17 cellular contexts compared by ENCODE assay signal in genomic region chr20:18256440-18257090, GRCh38. TPM values are rescaled to one million over a fixed set of nuclear protein-coding genes. Genes with fewer than 3 reads are reported as not detected.
A peak's percentile ranks its signal among the peaks of the same experiment; 100 is the strongest.
DNase-seq lines count a peak whose midpoint lies in the region; TF ChIP-seq lines count a peak whose summit lies in the region.
"Had no signal": no experiment of that assay in that cellular context is flagged by ENCODE, and none has a peak within 500 bp of the region (broad histone marks: within the 10 kb centered on the region; RNA-seq: fewer than 3 reads in every experiment).

No MANE protein-coding gene starts in this region.

- CTCF ChIA-PET in HEK293 (lab: Yijun Ruan, JAX): no interaction called here

- H3K79me2 ChIP-seq in neural cell (replicated peaks; ENCODE audit: insufficient read depth, low read length): no peaks in the 10 kb centered on the region

- H3K4me3 ChIP-seq in HEK293 (ENCODE audit: low read depth, low read length): no peak overlapping the region
- no peak overlapping the region for H3K4me3 ChIP-seq in neural cell (ENCODE audit: low read length)
- H3K4me3 ChIP-seq: Peyer's patch, SJSA1 had no signal

- no peaks in the 10 kb centered on the region for H3K9me3 ChIP-seq in HEK293 (ENCODE audit: control insufficient read depth, insufficient read depth, low read depth, low read length)
- no peaks in the 10 kb centered on the region for H3K9me3 ChIP-seq in neural cell (ENCODE audit: low read length)
- H3K9me3 ChIP-seq: Peyer's patch, SJSA1 had no signal

- H3K9me3 Mint-ChIP-seq in osteocyte (ENCODE audit: unreplicated experiment): no peaks in the 10 kb centered on the region
- H3K9me3 Mint-ChIP-seq: IgD-negative memory B cell had no signal

- POLR2A ChIA-PET in HEK293 (lab: Yijun Ruan, JAX): no interaction called here

- H3F3A ChIP-seq in neural cell (ENCODE audit: insufficient read depth, low read length, poor library complexity, severe bottlenecking): no peaks in the 10 kb centered on the region

- peaks cover 23% of the 10 kb centered on the region for H3K27me3 Mint-ChIP-seq in osteocyte (ENCODE audit: unreplicated experiment)
- H3K27me3 Mint-ChIP-seq: IgD-negative memory B cell had no signal

- H3K9ac ChIP-seq in neural cell (ENCODE audit: low read length): peak overlapping the region; percentile 12

- H3K36me3 Mint-ChIP-seq in osteocyte (ENCODE audit: unreplicated experiment): no peaks in the 10 kb centered on the region
- H3K36me3 Mint-ChIP-seq: CD14-positive monocyte, IgD-negative memory B cell had no signal

- H4K20me1 ChIP-seq in neural cell (ENCODE audit: insufficient read depth): no peaks in the 10 kb centered on the region

- TF ChIP-seq EP300 in neural cell (conservative IDR thresholded peaks at IDR 0.05; ENCODE audit: poor library complexity, severe bottlenecking): no peak

- no peaks in the 10 kb centered on the region for H3K4me1 Mint-ChIP-seq in osteocyte (ENCODE audit: unreplicated experiment)
- H3K4me1 Mint-ChIP-seq: CD14-positive monocyte, IgD-negative memory B cell had no signal

- H3K4me1 ChIP-seq in HEK293 (ENCODE audit: control insufficient read depth, insufficient read depth, low read length): no peaks in the 10 kb centered on the region
- H3K4me1 ChIP-seq: Peyer's patch had no signal

- no peaks in the 10 kb centered on the region for H3K9me2 ChIP-seq in neural cell (ENCODE audit: insufficient read depth, low read length)

- peak; percentile 34 for DNase-seq in MV-4-11 (lab: John Stamatoyannopoulos, UW)
- peak; percentile 28 for DNase-seq in UCSD-AML1 (lab: John Stamatoyannopoulos, UW; ENCODE audit: unreplicated experiment)
- no peak for DNase-seq in stimulated activated CD4-positive, alpha-beta T cell treated with anti-CD3 and anti-CD28 coated beads, Interleukin-4, amount 100 ng/mL, for 24 hours
- DNase-seq in osteocyte (ENCODE audit: extremely low spot score, unreplicated experiment): no peak
- no peak for DNase-seq in activated gamma-delta T cell treated with Interleukin-2 at 50 U/mL for 16 hours
- DNase-seq: ACHN, H7, MM.1S, NCI-H1694 treated with DMSO at 0.1 percent for 48 hours, NCI-H345, NCI-H524 treated with DMSO at 0.1 percent for 48 hours, Peyer's patch had no signal

- H3K36me3 ChIP-seq in HEK293 (ENCODE audit: control insufficient read depth in 2 of 2, insufficient read depth in 1 of 2, low read length in 2 of 2): no peaks in the 10 kb centered on the region
- H3K36me3 ChIP-seq in neural cell (ENCODE audit: insufficient read depth, low read length): no peaks in the 10 kb centered on the region
- H3K36me3 ChIP-seq: Peyer's patch, SJSA1 had no signal

- no peak overlapping the region for H3K4me3 Mint-ChIP-seq in osteocyte (ENCODE audit: unreplicated experiment)
- H3K4me3 Mint-ChIP-seq: CD14-positive monocyte, IgD-negative memory B cell had no signal

- no peak overlapping the region for H3K4me2 ChIP-seq in neural cell (ENCODE audit: low read length)

- TF ChIP-seq CTCF in HEK293 (tag by site-specific recombination; IDR thresholded peaks at IDR 0.05) (no peak), neural cell (IDR thresholded peaks at IDR 0.05; ENCODE audit: poor library complexity, severe bottlenecking) (no peak), osteocyte (IDR thresholded peaks at IDR 0.05) (no peak)

- no peaks in the 10 kb centered on the region for H3K27me3 ChIP-seq in neural cell (ENCODE audit: insufficient read depth, low read depth, low read length)
- H3K27me3 ChIP-seq: Peyer's patch had no signal

- H3K27ac Mint-ChIP-seq in osteocyte (ENCODE audit: unreplicated experiment): no peak overlapping the region
- H3K27ac Mint-ChIP-seq: CD14-positive monocyte, IgD-negative memory B cell had no signal

- H3K27ac ChIP-seq in HEK293 (ENCODE audit: extremely low read depth, low read depth, low read length) (no peak overlapping the region), neural cell (ENCODE audit: low read length) (no peak overlapping the region)
- H3K27ac ChIP-seq: Peyer's patch, SJSA1 had no signal

- H2AFZ ChIP-seq in neural cell (ENCODE audit: low read depth, low read length): no peak overlapping the region

- no peak for TF ChIP-seq RAD21 in neural cell (conservative IDR thresholded peaks at IDR 0.05)

TF ChIP-seq in HEK293, 187 proteins besides CTCF, POLR2A, EP300 and RAD21:
- TF ChIP-seq ZNF175 (tag by site-specific recombination; IDR thresholded peaks at IDR 0.05) (no peak), ZIC2 (tag by site-specific recombination; IDR thresholded peaks at IDR 0.05) (peak; percentile 60; the same call in 1 of the 2 replicates)

TF ChIP-seq in neural cell, 6 proteins besides CTCF, POLR2A, EP300 and RAD21:
- TF ChIP-seq TAF1 (IDR thresholded peaks at IDR 0.05; ENCODE audit: low read depth) (no peak), SMC3 (conservative IDR thresholded peaks at IDR 0.05; ENCODE audit: poor library complexity) (no peak), EZH2 (IDR thresholded peaks at IDR 0.05; ENCODE audit: borderline replicate concordance, insufficient read depth, low read length, poor library complexity, severe bottlenecking) (no peak), MXI1 (conservative IDR thresholded peaks at IDR 0.05; ENCODE audit: poor library complexity, severe bottlenecking) (no peak), POLR2AphosphoS5 (IDR thresholded peaks at IDR 0.05) (no peak)
- TF ChIP-seq, protein P1, sequence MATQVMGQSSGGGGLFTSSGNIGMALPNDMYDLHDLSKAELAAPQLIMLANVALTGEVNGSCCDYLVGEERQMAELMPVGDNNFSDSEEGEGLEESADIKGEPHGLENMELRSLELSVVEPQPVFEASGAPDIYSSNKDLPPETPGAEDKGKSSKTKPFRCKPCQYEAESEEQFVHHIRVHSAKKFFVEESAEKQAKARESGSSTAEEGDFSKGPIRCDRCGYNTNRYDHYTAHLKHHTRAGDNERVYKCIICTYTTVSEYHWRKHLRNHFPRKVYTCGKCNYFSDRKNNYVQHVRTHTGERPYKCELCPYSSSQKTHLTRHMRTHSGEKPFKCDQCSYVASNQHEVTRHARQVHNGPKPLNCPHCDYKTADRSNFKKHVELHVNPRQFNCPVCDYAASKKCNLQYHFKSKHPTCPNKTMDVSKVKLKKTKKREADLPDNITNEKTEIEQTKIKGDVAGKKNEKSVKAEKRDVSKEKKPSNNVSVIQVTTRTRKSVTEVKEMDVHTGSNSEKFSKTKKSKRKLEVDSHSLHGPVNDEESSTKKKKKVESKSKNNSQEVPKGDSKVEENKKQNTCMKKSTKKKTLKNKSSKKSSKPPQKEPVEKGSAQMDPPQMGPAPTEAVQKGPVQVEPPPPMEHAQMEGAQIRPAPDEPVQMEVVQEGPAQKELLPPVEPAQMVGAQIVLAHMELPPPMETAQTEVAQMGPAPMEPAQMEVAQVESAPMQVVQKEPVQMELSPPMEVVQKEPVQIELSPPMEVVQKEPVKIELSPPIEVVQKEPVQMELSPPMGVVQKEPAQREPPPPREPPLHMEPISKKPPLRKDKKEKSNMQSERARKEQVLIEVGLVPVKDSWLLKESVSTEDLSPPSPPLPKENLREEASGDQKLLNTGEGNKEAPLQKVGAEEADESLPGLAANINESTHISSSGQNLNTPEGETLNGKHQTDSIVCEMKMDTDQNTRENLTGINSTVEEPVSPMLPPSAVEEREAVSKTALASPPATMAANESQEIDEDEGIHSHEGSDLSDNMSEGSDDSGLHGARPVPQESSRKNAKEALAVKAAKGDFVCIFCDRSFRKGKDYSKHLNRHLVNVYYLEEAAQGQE (IDR thresholded peaks at IDR 0.05; ENCODE audit: borderline replicate concordance): no peak

RNA-seq across cellular contexts. Expression of gene ZNF133, which starts 31.8 kb away (rescaled TPM):
- 71.2 and 72.8 TPM in 2 replicates for polyA plus RNA-seq in neural cell
- 39.2 and 51.2 TPM in 2 replicates for polyA minus RNA-seq in neural cell
- total RNA-seq in osteocyte: 14.0 and 15.6 TPM in 2 replicates

Comparison
In these comparisons a context has a peak if more than half of its experiments do, and no peak if none do; other contexts are left out.
1. DNase-seq: peak in MV-4-11 (single experiment) and UCSD-AML1 (single experiment); none in stimulated activated CD4-positive, alpha-beta T cell treated with anti-CD3 and anti-CD28 coated beads, Interleukin-4, amount 100 ng/mL, for 24 hours (single experiment), osteocyte (single experiment) and activated gamma-delta T cell treated with Interleukin-2 at 50 U/mL for 16 hours (single experiment).